1 cellular context compared by ENCODE assay signal in the genomic region with DNA sequence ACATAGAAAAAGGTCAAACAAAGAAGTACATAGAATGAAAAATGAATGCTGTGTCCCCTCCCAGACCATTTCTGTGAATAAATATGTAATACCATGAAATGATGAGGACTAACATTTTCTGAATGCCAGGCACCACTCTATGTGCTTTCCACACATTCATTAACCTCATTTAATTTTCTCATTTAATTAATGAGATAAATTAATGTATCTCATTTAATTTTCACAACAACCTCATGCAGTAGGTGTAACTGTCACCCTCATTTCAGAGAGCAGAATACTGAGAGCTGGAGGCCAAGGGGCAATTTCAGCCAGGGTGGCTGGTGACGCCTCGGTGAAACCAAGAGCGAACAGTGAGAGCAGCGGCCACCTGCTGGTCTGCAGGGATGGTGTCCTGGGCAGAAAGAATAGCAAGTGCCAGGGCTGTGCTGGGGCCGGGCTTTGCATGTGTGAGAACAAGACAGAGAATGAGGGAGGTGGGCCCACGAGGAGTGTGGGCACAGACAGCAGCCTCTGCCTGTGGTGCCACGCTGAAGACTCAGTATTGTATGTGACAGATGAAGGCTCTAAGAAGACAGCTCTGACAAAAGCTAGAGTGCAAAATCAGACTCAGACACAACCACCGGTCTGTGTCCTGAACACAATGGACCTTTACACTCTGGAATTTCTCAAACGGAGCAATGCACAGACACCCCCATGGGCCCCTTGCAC.
TF ChIP-seq lines count a peak whose summit lies in the region.

No MANE protein-coding gene starts in this region.

TF ChIP-seq in HepG2, 621 proteins besides CTCF, POLR2A, EP300 and RAD21 (continued from another document and continues in another):
- TF ChIP-seq, protein P1, sequence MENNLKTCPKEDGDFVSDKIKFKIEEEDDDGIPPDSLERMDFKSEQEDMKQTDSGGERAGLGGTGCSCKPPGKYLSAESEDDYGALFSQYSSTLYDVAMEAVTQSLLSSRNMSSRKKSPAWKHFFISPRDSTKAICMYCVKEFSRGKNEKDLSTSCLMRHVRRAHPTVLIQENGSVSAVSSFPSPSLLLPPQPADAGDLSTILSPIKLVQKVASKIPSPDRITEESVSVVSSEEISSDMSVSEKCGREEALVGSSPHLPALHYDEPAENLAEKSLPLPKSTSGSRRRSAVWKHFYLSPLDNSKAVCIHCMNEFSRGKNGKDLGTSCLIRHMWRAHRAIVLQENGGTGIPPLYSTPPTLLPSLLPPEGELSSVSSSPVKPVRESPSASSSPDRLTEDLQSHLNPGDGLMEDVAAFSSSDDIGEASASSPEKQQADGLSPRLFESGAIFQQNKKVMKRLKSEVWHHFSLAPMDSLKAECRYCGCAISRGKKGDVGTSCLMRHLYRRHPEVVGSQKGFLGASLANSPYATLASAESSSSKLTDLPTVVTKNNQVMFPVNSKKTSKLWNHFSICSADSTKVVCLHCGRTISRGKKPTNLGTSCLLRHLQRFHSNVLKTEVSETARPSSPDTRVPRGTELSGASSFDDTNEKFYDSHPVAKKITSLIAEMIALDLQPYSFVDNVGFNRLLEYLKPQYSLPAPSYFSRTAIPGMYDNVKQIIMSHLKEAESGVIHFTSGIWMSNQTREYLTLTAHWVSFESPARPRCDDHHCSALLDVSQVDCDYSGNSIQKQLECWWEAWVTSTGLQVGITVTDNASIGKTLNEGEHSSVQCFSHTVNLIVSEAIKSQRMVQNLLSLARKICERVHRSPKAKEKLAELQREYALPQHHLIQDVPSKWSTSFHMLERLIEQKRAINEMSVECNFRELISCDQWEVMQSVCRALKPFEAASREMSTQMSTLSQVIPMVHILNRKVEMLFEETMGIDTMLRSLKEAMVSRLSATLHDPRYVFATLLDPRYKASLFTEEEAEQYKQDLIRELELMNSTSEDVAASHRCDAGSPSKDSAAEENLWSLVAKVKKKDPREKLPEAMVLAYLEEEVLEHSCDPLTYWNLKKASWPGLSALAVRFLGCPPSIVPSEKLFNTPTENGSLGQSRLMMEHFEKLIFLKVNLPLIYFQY (CRISPR knock-in tag; IDR thresholded peaks at IDR 0.05; ENCODE audit: borderline replicate concordance) = no peak
- TF ChIP-seq, protein P2, sequence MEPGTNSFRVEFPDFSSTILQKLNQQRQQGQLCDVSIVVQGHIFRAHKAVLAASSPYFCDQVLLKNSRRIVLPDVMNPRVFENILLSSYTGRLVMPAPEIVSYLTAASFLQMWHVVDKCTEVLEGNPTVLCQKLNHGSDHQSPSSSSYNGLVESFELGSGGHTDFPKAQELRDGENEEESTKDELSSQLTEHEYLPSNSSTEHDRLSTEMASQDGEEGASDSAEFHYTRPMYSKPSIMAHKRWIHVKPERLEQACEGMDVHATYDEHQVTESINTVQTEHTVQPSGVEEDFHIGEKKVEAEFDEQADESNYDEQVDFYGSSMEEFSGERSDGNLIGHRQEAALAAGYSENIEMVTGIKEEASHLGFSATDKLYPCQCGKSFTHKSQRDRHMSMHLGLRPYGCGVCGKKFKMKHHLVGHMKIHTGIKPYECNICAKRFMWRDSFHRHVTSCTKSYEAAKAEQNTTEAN (CRISPR knock-in tag; conservative IDR thresholded peaks at IDR 0.05) = peak; percentile 98
- TF ChIP-seq MEF2D (CRISPR knock-in tag; IDR thresholded peaks at IDR 0.05) (0 out of 2 replicates have a peak, but pooled peaks have one; percentile 23), SMC3 (IDR thresholded peaks at IDR 0.05; ENCODE audit: low read length) (peak; percentile 41), ZBTB44 (CRISPR knock-in tag; IDR thresholded peaks at IDR 0.05) (no peak), GPN1 (CRISPR knock-in tag; IDR thresholded peaks at IDR 0.05; ENCODE audit: borderline replicate concordance) (no peak), FOSL1 (CRISPR knock-in tag; IDR thresholded peaks at IDR 0.05; ENCODE audit: borderline replicate concordance) (no peak), FOXJ3 (CRISPR knock-in tag; IDR thresholded peaks at IDR 0.05; ENCODE audit: borderline replicate concordance) (no peak), SALL1 (CRISPR knock-in tag; IDR thresholded peaks at IDR 0.05) (peak; percentile 74), PHF21A (CRISPR knock-in tag; IDR thresholded peaks at IDR 0.05) (peak; percentile 68), CREM (IDR thresholded peaks at IDR 0.05) (0 out of 2 replicates have a peak, but pooled peaks have one; percentile 20), CREM (CRISPR knock-in tag; IDR thresholded peaks at IDR 0.05) (no peak), DBP (CRISPR knock-in tag; IDR thresholded peaks at IDR 0.05; ENCODE audit: not compliant biosample characterization) (no peak), SAFB2 (CRISPR knock-in tag; IDR thresholded peaks at IDR 0.05; ENCODE audit: borderline replicate concordance, low read depth) (no peak), GMEB1 (CRISPR knock-in tag; IDR thresholded peaks at IDR 0.05; ENCODE audit: borderline replicate concordance) (no peak), DMAP1 (CRISPR knock-in tag; IDR thresholded peaks at IDR 0.05) (0 out of 2 replicates have a peak, but pooled peaks have one; percentile 45), ZNF704 (CRISPR knock-in tag; IDR thresholded peaks at IDR 0.05; ENCODE audit: borderline replicate concordance) (no peak), ZNF281 (CRISPR knock-in tag; IDR thresholded peaks at IDR 0.05; ENCODE audit: borderline replicate concordance) (0 out of 2 replicates have a peak, but pooled peaks have one; percentile 6), HMGA1 (CRISPR knock-in tag; conservative IDR thresholded peaks at IDR 0.05) (no peak), SP1 (IDR thresholded peaks at IDR 0.05) (no peak), SP1 (CRISPR knock-in tag; IDR thresholded peaks at IDR 0.05) (no peak), KMT2A (CRISPR knock-in tag; IDR thresholded peaks at IDR 0.05) (0 out of 2 replicates have a peak, but pooled peaks have one; percentile 28), TOPORS (CRISPR knock-in tag; IDR thresholded peaks at IDR 0.05) (peak; percentile 66; the same call in 1 of the 2 replicates), RBM39 (IDR thresholded peaks at IDR 0.05; ENCODE audit: low read depth, low read length, poor library complexity, severe bottlenecking) (no peak), FOXK1 (CRISPR knock-in tag; IDR thresholded peaks at IDR 0.05; ENCODE audit: borderline replicate concordance, low read depth) (no peak), KLF9 (CRISPR knock-in tag; IDR thresholded peaks at IDR 0.05; ENCODE audit: low read depth) (no peak), PLSCR1 (CRISPR knock-in tag; IDR thresholded peaks at IDR 0.05; ENCODE audit: borderline replicate concordance) (no peak), ZNF576 (CRISPR knock-in tag; IDR thresholded peaks at IDR 0.05) (no peak), ZSCAN29 (CRISPR knock-in tag; conservative IDR thresholded peaks at IDR 0.05) (no peak), FOXM1 (CRISPR knock-in tag; IDR thresholded peaks at IDR 0.05) (no peak), PCBP1 (IDR thresholded peaks at IDR 0.05; ENCODE audit: borderline replicate concordance, low read depth, low read length) (no peak), TCF7 (IDR thresholded peaks at IDR 0.05; ENCODE audit: low read depth) (no peak), ELF3 (CRISPR knock-in tag; IDR thresholded peaks at IDR 0.05) (peak; percentile 60), MATR3 (CRISPR knock-in tag; IDR thresholded peaks at IDR 0.05) (no peak)
- TF ChIP-seq, protein P3, sequence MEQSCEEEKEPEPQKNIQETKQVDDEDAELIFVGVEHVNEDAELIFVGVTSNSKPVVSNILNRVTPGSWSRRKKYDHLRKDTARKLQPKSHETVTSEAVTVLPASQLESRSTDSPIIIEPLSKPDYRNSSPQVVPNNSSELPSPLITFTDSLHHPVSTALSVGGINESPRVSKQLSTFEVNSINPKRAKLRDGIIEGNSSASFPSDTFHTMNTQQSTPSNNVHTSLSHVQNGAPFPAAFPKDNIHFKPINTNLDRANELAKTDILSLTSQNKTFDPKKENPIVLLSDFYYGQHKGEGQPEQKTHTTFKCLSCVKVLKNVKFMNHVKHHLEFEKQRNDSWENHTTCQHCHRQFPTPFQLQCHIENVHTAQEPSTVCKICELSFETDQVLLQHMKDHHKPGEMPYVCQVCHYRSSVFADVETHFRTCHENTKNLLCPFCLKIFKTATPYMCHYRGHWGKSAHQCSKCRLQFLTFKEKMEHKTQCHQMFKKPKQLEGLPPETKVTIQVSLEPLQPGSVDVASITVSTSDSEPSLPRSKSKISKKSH (CRISPR knock-in tag; IDR thresholded peaks at IDR 0.05; ENCODE audit: borderline replicate concordance) = peak; percentile 53; the same call in 1 of the 2 replicates
- TF ChIP-seq, protein P4, sequence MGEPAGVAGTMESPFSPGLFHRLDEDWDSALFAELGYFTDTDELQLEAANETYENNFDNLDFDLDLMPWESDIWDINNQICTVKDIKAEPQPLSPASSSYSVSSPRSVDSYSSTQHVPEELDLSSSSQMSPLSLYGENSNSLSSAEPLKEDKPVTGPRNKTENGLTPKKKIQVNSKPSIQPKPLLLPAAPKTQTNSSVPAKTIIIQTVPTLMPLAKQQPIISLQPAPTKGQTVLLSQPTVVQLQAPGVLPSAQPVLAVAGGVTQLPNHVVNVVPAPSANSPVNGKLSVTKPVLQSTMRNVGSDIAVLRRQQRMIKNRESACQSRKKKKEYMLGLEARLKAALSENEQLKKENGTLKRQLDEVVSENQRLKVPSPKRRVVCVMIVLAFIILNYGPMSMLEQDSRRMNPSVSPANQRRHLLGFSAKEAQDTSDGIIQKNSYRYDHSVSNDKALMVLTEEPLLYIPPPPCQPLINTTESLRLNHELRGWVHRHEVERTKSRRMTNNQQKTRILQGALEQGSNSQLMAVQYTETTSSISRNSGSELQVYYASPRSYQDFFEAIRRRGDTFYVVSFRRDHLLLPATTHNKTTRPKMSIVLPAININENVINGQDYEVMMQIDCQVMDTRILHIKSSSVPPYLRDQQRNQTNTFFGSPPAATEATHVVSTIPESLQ (CRISPR knock-in tag; conservative IDR thresholded peaks at IDR 0.05) = no peak
